Comparison of ENCODE assay signal across 11 cellular contexts in genomic region chr7:158649279-158649678, GRCh38. TPM values are rescaled to one million over a fixed set of nuclear protein-coding genes. Genes with fewer than 3 reads are reported as not detected.
DNase-seq lines count a peak whose midpoint lies in the region; ATAC-seq, FAIRE-seq and TF ChIP-seq lines count a peak whose summit lies in the region.
"Had no signal": no experiment of that assay in that cellular context is flagged by ENCODE, and none has a peak within 500 bp of the region (broad histone marks: within the 10 kb centered on the region; RNA-seq: fewer than 3 reads in every experiment).

No MANE protein-coding gene starts in this region.

- H3K27me3 ChIP-seq in Caco-2 (replicated peaks; ENCODE audit: control insufficient read depth, insufficient read depth, low read length) = no peaks in the 10 kb centered on the region
- H3K27me3 ChIP-seq in endothelial cell of umbilical vein (ENCODE audit: control insufficient read depth in 2 of 2, insufficient read depth in 2 of 2, low read length in 2 of 2) = no peaks in the 10 kb centered on the region
- H3K27me3 ChIP-seq: heart left ventricle had no signal

- H3K4me2 ChIP-seq in endothelial cell of umbilical vein (ENCODE audit: insufficient read depth, low read length) = peak overlapping the region; percentile 63

- CTCF ChIA-PET in Caco-2 (lab: Charles Lee) = no interaction called here
- CTCF ChIA-PET in endothelial cell of umbilical vein (lab: Charles Lee) = interaction anchor here (0.6 to 1.8 kb wide), 4 partner anchors 15 to 328 kb away, joined by 3 to 7 read pairs (median 3); partner anchors contain the start of gene NCAPG2

- peaks cover 68% of the 10 kb centered on the region for H3K36me3 Mint-ChIP-seq in Caco-2 (ENCODE audit: insufficient read depth, unreplicated experiment)

- peak overlapping the region; percentile 57 for H3K4me3 Mint-ChIP-seq in Caco-2 (ENCODE audit: unreplicated experiment)
- H3K4me3 Mint-ChIP-seq: T-cell had no signal

- TF ChIP-seq CTCF in Caco-2 (IDR thresholded peaks at IDR 0.05; ENCODE audit: insufficient read depth in 1 of 2, low read depth in 1 of 2, low read length in 1 of 2, severe bottlenecking in 1 of 2, unreplicated experiment in 1 of 2) (no peak), endothelial cell of umbilical vein (IDR thresholded peaks at IDR 0.05; ENCODE audit: extremely low read depth in 1 of 2, insufficient read depth in 1 of 2, low read depth in 1 of 2, low read length in 2 of 2) (no peak), omental fat pad (IDR thresholded peaks at IDR 0.05) (no peak), GM10266 (IDR thresholded peaks at IDR 0.05; ENCODE audit: control insufficient read depth, insufficient read depth, low read depth, missing control alignments) (no peak)

- H3K9me1 ChIP-seq in endothelial cell of umbilical vein (replicated peaks; ENCODE audit: control insufficient read depth, extremely low read depth, insufficient read depth, low read length) = no peaks in the 10 kb centered on the region

- H3K9me3 Mint-ChIP-seq in Caco-2 (ENCODE audit: unreplicated experiment) = peaks cover 8% of the 10 kb centered on the region
- H3K9me3 Mint-ChIP-seq: activated T-helper 2 cell treated with anti-CD3 and anti-CD28 coated beads, Interferon-gamma antibody, Interleukin-2, Interleukin-4, amounts not matched to agents 10 μg/mL and 5 μg/mL and 100 μg/mL, durations not matched to agents 14 hours and 24 hours and 36 hours; T-cell had no signal

- dilution Hi-C loops in endothelial cell of umbilical vein (cut with MboI; ENCODE audit: extremely low pct_ligation_motif_present, low sequenced_read_pairs) = no loop called here

- ATAC-seq in omental fat pad (ENCODE audit: low FRiP score) (peak; percentile 66), GM19397 (IDR thresholded peaks at IDR 0.05; ENCODE audit: unreplicated experiment) (no peak), GM18868 (IDR thresholded peaks at IDR 0.05; ENCODE audit: unreplicated experiment) (no peak)
- ATAC-seq: T-cell had no signal

- intact Hi-C loops in Caco-2 (cut with micrococcal nuclease; ENCODE audit: unreplicated experiment) = loop anchor here (2.0 kb wide), 2 partner anchors 56 to 216 kb away; partner anchors contain the start of gene NCAPG2
- intact Hi-C loops in endothelial cell of umbilical vein (cut with micrococcal nuclease) = loop anchor here (5.0 kb wide), 1 partner anchor 1217 kb away; no protein-coding TSS in a partner anchor

- H3K4me1 Mint-ChIP-seq in Caco-2 (ENCODE audit: low read depth, unreplicated experiment) = peaks cover 26% of the 10 kb centered on the region
- H3K4me1 Mint-ChIP-seq: T-cell had no signal

- H3K9me3 ChIP-seq in Caco-2 = no peaks in the 10 kb centered on the region
- no peaks in the 10 kb centered on the region for H3K9me3 ChIP-seq in endothelial cell of umbilical vein (replicated peaks; ENCODE audit: control insufficient read depth, insufficient read depth, low read length)
- H3K9me3 ChIP-seq: heart left ventricle had no signal

- peak overlapping the region; percentile 37 for H3K9ac ChIP-seq in endothelial cell of umbilical vein (replicated peaks; ENCODE audit: extremely low read depth, insufficient read depth, low read length)

- FAIRE-seq in endothelial cell of umbilical vein (lab: Jason Lieb, UNC) = peak; percentile 94

- peak overlapping the region; percentile 62 for H3K27ac ChIP-seq in endothelial cell of umbilical vein (ENCODE audit: insufficient read depth, low read depth, low read length)

- H3K4me1 ChIP-seq in Caco-2 (peaks cover 39% of the 10 kb centered on the region), endothelial cell of umbilical vein (ENCODE audit: control insufficient read depth, extremely low read depth, insufficient read depth, low read length) (peaks cover 16% of the 10 kb centered on the region)
- H3K4me1 ChIP-seq: heart left ventricle had no signal

- POLR2A ChIA-PET in Caco-2 (lab: Charles Lee) (no interaction called here), endothelial cell of umbilical vein (lab: Charles Lee) (no interaction called here)

- no peak for TF ChIP-seq POLR2A in endothelial cell of umbilical vein (IDR thresholded peaks at IDR 0.05; ENCODE audit: low read depth, low read length)

- no peaks in the 10 kb centered on the region for H4K20me1 ChIP-seq in endothelial cell of umbilical vein (replicated peaks; ENCODE audit: control insufficient read depth, extremely low read depth, insufficient read depth, low read length)

- H3K36me3 ChIP-seq in Caco-2 (ENCODE audit: control insufficient read depth, insufficient read depth, low read length) (no peaks in the 10 kb centered on the region), endothelial cell of umbilical vein (ENCODE audit: control insufficient read depth in 2 of 2, extremely low read depth in 1 of 2, insufficient read depth in 2 of 2, low read length in 2 of 2) (peaks cover 11 to 13% of the 10 kb centered on the region in 2 experiments)

- H3K79me2 ChIP-seq in endothelial cell of umbilical vein (ENCODE audit: control insufficient read depth, insufficient read depth, low read length) = peaks cover 13% of the 10 kb centered on the region

- H2AFZ ChIP-seq in endothelial cell of umbilical vein (ENCODE audit: low read depth, low read length) = no peak overlapping the region

- H3K27me3 Mint-ChIP-seq in Caco-2 (ENCODE audit: insufficient read depth, unreplicated experiment) = no peaks in the 10 kb centered on the region
- H3K27me3 Mint-ChIP-seq: T-cell had no signal

- peak in 1 of 2 experiments; percentile 42 for DNase-seq in Caco-2
- peak; percentile 88 for DNase-seq in NCI-H226
- peak; percentile 77 for DNase-seq in endothelial cell of umbilical vein (ENCODE audit: low read depth, low spot score)
- DNase-seq in omental fat pad (ENCODE audit: low spot score) = no peak
- no peak for DNase-seq in KG1 (lab: John Stamatoyannopoulos, UW)
- no peak for DNase-seq in GM10266 (ENCODE audit: extremely low spot score)
- DNase-seq: heart left ventricle, T-cell had no signal

- BruUV-seq in Caco-2 (replicated peaks; lab: Mats Ljungman, UMichigan) (no TSS peak), endothelial cell of umbilical vein (replicated peaks; lab: Mats Ljungman, UMichigan) (no TSS peak)

- H3K4me3 ChIP-seq in Caco-2 (ENCODE audit: low read depth, low read length) (no peak overlapping the region), endothelial cell of umbilical vein (replicated peaks in 1 of 3; ENCODE audit: insufficient read depth in 1 of 3, low read depth in 1 of 3, low read length in 3 of 3) (no peak overlapping the region)
- H3K4me3 ChIP-seq: heart left ventricle had no signal

- H3K27ac Mint-ChIP-seq in Caco-2 (ENCODE audit: unreplicated experiment) = peak overlapping the region; percentile 70
- H3K27ac Mint-ChIP-seq: activated T-helper 2 cell treated with anti-CD3 and anti-CD28 coated beads, Interferon-gamma antibody, Interleukin-2, Interleukin-4, amounts not matched to agents 10 μg/mL and 5 μg/mL and 100 μg/mL, durations not matched to agents 14 hours and 24 hours and 36 hours; T-cell had no signal

TF ChIP-seq in endothelial cell of umbilical vein, 7 proteins besides CTCF, POLR2A, EP300 and RAD21:
- peak; percentile 71 for TF ChIP-seq GATA2 (IDR thresholded peaks at IDR 0.05; ENCODE audit: insufficient read depth, insufficient read length, low read depth, low read length)
- TF ChIP-seq EZH2 (IDR thresholded peaks at IDR 0.05; ENCODE audit: borderline replicate concordance, low read depth, low read length, severe bottlenecking) = no peak
- no peak for TF ChIP-seq MYC (IDR thresholded peaks at IDR 0.05; ENCODE audit: low read depth, low read length)
- peak; percentile 42 for TF ChIP-seq POLR2AphosphoS5 (IDR thresholded peaks at IDR 0.05; ENCODE audit: insufficient read depth, low read depth, low read length)
- TF ChIP-seq JUN (IDR thresholded peaks at IDR 0.05; ENCODE audit: borderline replicate concordance, insufficient read depth, insufficient read length, low read depth) = peak; percentile 87
- TF ChIP-seq FOS (IDR thresholded peaks at IDR 0.05; ENCODE audit: borderline replicate concordance, insufficient read depth, low read length) = peak; percentile 85
- TF ChIP-seq MAX (IDR thresholded peaks at IDR 0.05; ENCODE audit: insufficient read depth, insufficient read length) = no peak

RNA-seq across cellular contexts. Expression of gene NCAPG2, which starts 55.3 kb away (rescaled TPM):
- total RNA-seq in Caco-2 (2022) (67.3 and 67.6 TPM in 2 replicates), endothelial cell of umbilical vein (62.3 and 66.9 TPM in 2 replicates), omental fat pad (1 to 10 TPM; 5.0 to 9.4 (median 8.7) TPM)
- 15.5 and 19.2 TPM in 2 replicates for polyA plus RNA-seq in endothelial cell of umbilical vein
- 27.6 and 28.3 TPM in 2 replicates for polyA plus RNA-seq in endothelial cell of umbilical vein (2011; cell fraction: cytosol; rRNA removed)
- 46.2 and 61.6 TPM in 2 replicates for polyA plus RNA-seq in endothelial cell of umbilical vein (2011; cell fraction: nucleus; rRNA removed)
- 19.8 and 34.6 TPM in 2 replicates for polyA plus RNA-seq in endothelial cell of umbilical vein (2012)
- polyA minus RNA-seq in endothelial cell of umbilical vein = 64.7 and 83.6 TPM in 2 replicates
- polyA minus RNA-seq in endothelial cell of umbilical vein (2011; cell fraction: cytosol; rRNA and poly(A)+ RNA removed) = 44.4 TPM
- polyA minus RNA-seq in endothelial cell of umbilical vein (2011; cell fraction: nucleus; rRNA and poly(A)+ RNA removed) = 44.0 and 61.6 TPM in 2 replicates

Comparison
In these comparisons a context has a peak if more than half of its experiments do, and no peak if none do; other contexts are left out.
1. DNase-seq: peak in NCI-H226 (single experiment) and endothelial cell of umbilical vein (single experiment); none in omental fat pad (single experiment), KG1 (single experiment) and GM10266 (single experiment).